ENCODE assay signal across 2 cellular contexts in the genomic region with DNA sequence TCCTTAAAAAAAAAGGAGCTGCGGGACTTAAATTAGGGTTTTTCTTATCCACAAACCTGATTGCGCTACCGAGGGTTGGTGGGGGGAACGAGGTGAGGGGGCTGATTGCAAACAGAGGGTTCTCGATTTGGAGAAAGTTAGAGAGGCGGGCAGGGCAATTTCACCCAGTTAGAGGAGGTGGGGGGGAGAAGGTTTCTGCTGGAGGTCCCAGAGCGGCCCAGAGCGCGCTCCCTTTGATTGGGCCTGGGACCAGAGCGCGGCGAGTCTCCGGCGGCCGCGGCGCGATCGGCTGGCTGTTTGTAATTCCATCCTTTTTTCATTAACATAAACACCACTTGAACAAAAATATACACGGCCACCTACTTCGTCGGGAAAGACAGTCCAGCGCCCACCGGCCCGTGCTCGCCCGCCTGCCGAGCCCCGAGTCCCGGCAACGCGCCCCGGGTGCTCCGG.
TF ChIP-seq lines count a peak whose summit lies in the region.

No MANE protein-coding gene starts in this region.

TF ChIP-seq in SK-N-SH, 30 proteins besides CTCF, POLR2A, EP300 and RAD21:
- TF ChIP-seq EZH2phosphoT487 (IDR thresholded peaks at IDR 0.05; ENCODE audit: borderline replicate concordance, low read depth) (0 out of 2 replicates have a peak, but pooled peaks have one; percentile 32), GABPA (IDR thresholded peaks at IDR 0.05; ENCODE audit: low read depth) (no peak), TAF1 (IDR thresholded peaks at IDR 0.05; ENCODE audit: borderline replicate concordance, low read depth, low read length) (no peak)
- TF ChIP-seq, protein P1, sequence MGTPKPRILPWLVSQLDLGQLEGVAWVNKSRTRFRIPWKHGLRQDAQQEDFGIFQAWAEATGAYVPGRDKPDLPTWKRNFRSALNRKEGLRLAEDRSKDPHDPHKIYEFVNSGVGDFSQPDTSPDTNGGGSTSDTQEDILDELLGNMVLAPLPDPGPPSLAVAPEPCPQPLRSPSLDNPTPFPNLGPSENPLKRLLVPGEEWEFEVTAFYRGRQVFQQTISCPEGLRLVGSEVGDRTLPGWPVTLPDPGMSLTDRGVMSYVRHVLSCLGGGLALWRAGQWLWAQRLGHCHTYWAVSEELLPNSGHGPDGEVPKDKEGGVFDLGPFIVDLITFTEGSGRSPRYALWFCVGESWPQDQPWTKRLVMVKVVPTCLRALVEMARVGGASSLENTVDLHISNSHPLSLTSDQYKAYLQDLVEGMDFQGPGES (IDR thresholded peaks at IDR 0.05; ENCODE audit: low read depth, low read length) = no peak
TF ChIP-seq in SK-N-SH: peak in this region for 1.

TF ChIP-seq in SK-N-SH treated with all-trans-retinoic acid at 6 μM for 48 hours, 23 proteins besides CTCF, POLR2A, EP300 and RAD21 (continued from another document):
- no peak for TF ChIP-seq ZFP3 (CRISPR knock-in tag; IDR thresholded peaks at IDR 0.05)
- TF ChIP-seq, protein P2, sequence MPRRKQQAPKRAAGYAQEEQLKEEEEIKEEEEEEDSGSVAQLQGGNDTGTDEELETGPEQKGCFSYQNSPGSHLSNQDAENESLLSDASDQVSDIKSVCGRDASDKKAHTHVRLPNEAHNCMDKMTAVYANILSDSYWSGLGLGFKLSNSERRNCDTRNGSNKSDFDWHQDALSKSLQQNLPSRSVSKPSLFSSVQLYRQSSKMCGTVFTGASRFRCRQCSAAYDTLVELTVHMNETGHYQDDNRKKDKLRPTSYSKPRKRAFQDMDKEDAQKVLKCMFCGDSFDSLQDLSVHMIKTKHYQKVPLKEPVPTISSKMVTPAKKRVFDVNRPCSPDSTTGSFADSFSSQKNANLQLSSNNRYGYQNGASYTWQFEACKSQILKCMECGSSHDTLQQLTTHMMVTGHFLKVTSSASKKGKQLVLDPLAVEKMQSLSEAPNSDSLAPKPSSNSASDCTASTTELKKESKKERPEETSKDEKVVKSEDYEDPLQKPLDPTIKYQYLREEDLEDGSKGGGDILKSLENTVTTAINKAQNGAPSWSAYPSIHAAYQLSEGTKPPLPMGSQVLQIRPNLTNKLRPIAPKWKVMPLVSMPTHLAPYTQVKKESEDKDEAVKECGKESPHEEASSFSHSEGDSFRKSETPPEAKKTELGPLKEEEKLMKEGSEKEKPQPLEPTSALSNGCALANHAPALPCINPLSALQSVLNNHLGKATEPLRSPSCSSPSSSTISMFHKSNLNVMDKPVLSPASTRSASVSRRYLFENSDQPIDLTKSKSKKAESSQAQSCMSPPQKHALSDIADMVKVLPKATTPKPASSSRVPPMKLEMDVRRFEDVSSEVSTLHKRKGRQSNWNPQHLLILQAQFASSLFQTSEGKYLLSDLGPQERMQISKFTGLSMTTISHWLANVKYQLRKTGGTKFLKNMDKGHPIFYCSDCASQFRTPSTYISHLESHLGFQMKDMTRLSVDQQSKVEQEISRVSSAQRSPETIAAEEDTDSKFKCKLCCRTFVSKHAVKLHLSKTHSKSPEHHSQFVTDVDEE (CRISPR knock-in tag; IDR thresholded peaks at IDR 0.05) = no peak
- no peak for TF ChIP-seq ARNTL (CRISPR knock-in tag; IDR thresholded peaks at IDR 0.05; ENCODE audit: borderline replicate concordance, low read depth)
- no peak for TF ChIP-seq ZNF565 (CRISPR knock-in tag; conservative IDR thresholded peaks at IDR 0.05; ENCODE audit: low read depth)
- no peak for TF ChIP-seq ZNF70 (CRISPR knock-in tag; IDR thresholded peaks at IDR 0.05)
- TF ChIP-seq, protein P3, sequence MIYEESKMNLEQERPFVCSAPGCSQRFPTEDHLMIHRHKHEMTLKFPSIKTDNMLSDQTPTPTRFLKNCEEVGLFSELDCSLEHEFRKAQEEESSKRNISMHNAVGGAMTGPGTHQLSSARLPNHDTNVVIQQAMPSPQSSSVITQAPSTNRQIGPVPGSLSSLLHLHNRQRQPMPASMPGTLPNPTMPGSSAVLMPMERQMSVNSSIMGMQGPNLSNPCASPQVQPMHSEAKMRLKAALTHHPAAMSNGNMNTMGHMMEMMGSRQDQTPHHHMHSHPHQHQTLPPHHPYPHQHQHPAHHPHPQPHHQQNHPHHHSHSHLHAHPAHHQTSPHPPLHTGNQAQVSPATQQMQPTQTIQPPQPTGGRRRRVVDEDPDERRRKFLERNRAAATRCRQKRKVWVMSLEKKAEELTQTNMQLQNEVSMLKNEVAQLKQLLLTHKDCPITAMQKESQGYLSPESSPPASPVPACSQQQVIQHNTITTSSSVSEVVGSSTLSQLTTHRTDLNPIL (CRISPR knock-in tag; IDR thresholded peaks at IDR 0.05; ENCODE audit: low read depth) = no peak
- TF ChIP-seq, protein P4, sequence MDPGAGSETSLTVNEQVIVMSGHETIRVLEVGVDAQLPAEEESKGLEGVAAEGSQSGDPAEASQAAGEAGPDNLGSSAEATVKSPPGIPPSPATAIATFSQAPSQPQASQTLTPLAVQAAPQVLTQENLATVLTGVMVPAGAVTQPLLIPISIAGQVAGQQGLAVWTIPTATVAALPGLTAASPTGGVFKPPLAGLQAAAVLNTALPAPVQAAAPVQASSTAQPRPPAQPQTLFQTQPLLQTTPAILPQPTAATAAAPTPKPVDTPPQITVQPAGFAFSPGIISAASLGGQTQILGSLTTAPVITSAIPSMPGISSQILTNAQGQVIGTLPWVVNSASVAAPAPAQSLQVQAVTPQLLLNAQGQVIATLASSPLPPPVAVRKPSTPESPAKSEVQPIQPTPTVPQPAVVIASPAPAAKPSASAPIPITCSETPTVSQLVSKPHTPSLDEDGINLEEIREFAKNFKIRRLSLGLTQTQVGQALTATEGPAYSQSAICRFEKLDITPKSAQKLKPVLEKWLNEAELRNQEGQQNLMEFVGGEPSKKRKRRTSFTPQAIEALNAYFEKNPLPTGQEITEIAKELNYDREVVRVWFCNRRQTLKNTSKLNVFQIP (CRISPR knock-in tag; IDR thresholded peaks at IDR 0.05; ENCODE audit: borderline replicate concordance, low read depth) = no peak
- TF ChIP-seq, protein P5, sequence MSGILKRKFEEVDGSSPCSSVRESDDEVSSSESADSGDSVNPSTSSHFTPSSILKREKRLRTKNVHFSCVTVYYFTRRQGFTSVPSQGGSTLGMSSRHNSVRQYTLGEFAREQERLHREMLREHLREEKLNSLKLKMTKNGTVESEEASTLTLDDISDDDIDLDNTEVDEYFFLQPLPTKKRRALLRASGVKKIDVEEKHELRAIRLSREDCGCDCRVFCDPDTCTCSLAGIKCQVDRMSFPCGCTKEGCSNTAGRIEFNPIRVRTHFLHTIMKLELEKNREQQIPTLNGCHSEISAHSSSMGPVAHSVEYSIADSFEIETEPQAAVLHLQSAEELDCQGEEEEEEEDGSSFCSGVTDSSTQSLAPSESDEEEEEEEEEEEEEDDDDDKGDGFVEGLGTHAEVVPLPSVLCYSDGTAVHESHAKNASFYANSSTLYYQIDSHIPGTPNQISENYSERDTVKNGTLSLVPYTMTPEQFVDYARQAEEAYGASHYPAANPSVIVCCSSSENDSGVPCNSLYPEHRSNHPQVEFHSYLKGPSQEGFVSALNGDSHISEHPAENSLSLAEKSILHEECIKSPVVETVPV (CRISPR knock-in tag; IDR thresholded peaks at IDR 0.05) = no peak
- no peak for TF ChIP-seq ZC3H10 (CRISPR knock-in tag; IDR thresholded peaks at IDR 0.05)
- no peak for TF ChIP-seq TCF4 (CRISPR knock-in tag; IDR thresholded peaks at IDR 0.05; ENCODE audit: borderline replicate concordance)
- TF ChIP-seq ESRRG (CRISPR knock-in tag; IDR thresholded peaks at IDR 0.05) = no peak
- no peak for TF ChIP-seq TOX (CRISPR knock-in tag; IDR thresholded peaks at IDR 0.05; ENCODE audit: borderline replicate concordance)
- TF ChIP-seq, protein P6, sequence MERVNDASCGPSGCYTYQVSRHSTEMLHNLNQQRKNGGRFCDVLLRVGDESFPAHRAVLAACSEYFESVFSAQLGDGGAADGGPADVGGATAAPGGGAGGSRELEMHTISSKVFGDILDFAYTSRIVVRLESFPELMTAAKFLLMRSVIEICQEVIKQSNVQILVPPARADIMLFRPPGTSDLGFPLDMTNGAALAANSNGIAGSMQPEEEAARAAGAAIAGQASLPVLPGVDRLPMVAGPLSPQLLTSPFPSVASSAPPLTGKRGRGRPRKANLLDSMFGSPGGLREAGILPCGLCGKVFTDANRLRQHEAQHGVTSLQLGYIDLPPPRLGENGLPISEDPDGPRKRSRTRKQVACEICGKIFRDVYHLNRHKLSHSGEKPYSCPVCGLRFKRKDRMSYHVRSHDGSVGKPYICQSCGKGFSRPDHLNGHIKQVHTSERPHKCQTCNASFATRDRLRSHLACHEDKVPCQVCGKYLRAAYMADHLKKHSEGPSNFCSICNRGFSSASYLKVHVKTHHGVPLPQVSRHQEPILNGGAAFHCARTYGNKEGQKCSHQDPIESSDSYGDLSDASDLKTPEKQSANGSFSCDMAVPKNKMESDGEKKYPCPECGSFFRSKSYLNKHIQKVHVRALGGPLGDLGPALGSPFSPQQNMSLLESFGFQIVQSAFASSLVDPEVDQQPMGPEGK (CRISPR knock-in tag; IDR thresholded peaks at IDR 0.05; ENCODE audit: borderline replicate concordance) = no peak
- no peak for TF ChIP-seq OSR1 (CRISPR knock-in tag; IDR thresholded peaks at IDR 0.05)
- TF ChIP-seq BACH2 (CRISPR knock-in tag; IDR thresholded peaks at IDR 0.05; ENCODE audit: borderline replicate concordance) = no peak
